ENCODE assay signal across 25 cellular contexts in the genomic region with DNA sequence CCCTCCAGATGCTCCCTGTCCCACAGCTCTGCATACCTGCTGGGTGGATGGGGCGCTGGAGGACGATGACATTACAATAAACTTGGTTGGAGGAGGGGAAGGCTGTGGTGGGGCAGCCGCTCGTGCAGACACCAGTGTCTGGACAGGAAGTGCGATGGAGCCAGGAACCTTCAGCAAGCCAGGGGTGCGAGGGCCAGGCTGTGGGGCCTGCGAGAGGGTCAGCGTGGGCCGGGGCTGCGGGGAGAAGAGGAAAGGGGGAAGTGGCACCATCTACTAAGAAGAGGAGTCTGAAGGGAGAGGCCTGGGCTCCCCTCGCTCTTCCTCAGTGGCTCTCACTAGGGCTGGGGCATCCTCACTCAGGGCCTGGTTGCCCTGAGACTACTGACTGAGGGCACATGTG. TPM values are rescaled to one million over a fixed set of nuclear protein-coding genes. Genes with fewer than 3 reads are reported as not detected.
DNase-seq lines count a peak whose midpoint lies in the region; ATAC-seq, FAIRE-seq and TF ChIP-seq lines count a peak whose summit lies in the region.
"Had no signal": no experiment of that assay in that cellular context is flagged by ENCODE, and none has a peak within 500 bp of the region (broad histone marks: within the 10 kb centered on the region; RNA-seq: fewer than 3 reads in every experiment).

No MANE protein-coding gene starts in this region.

- peaks cover 89% of the 10 kb centered on the region for H3K36me3 ChIP-seq in DND-41 (ENCODE audit: insufficient read depth, low read length)
- H3K36me3 ChIP-seq in K562 (ENCODE audit: control insufficient read depth, insufficient read depth, low read length) = peaks cover 83% of the 10 kb centered on the region; the same call in 2 of the 3 replicates

- CTCF ChIA-PET in K562 (lab: Yijun Ruan, JAX; ENCODE audit: low intra/inter-chr PET ratio) = no interaction called here

- peak overlapping the region; percentile 3; the same call in 1 of the 2 replicates for H3K27ac ChIP-seq in 22Rv1
- H3K27ac ChIP-seq in DND-41 (ENCODE audit: low read length) = no peak overlapping the region
- no peak overlapping the region for H3K27ac ChIP-seq in K562 (ENCODE audit: extremely low read depth, low read depth, low read length)
- H3K27ac ChIP-seq: A549, KMS-11, Peyer's patch, SK-N-MC had no signal

- no peak for TF ChIP-seq RAD21 in K562 (CRISPR knock-in tag; conservative IDR thresholded peaks at IDR 0.05 in 1 of 2, IDR thresholded peaks at IDR 0.05 in 1 of 2)

- DNase-seq in DND-41 (no peak), K562 (ENCODE audit: extremely low read depth in 1 of 4, low spot score in 3 of 4) (no peak), mesothelial cell of epicardium (ENCODE audit: low spot score in 2 of 2, unreplicated experiment in 2 of 2) (no peak), NCI-H1930 (lab: John Stamatoyannopoulos, UW) (no peak), H54 (ENCODE audit: insufficient read length, low spot score) (no peak)
- no peak for DNase-seq in effector CD4-positive, alpha-beta T cell
- DNase-seq: CD8-positive, alpha-beta T cell; DMS 273 treated with DMSO at 0.1 percent for 48 hours; DMS79; HFFc6; IMR-90; MM.1S; NCI-H1694 treated with DMSO at 0.1 percent for 48 hours; NCI-H2081 treated with DMSO at 0.1 percent for 48 hours; NCI-H2171; NCI-H226; NCI-H510A; NCI-H69; Peyer's patch; SIG-M5 had no signal

- no peaks in the 10 kb centered on the region; the same call in 1 of the 2 replicates for H4K20me1 ChIP-seq in DND-41 (ENCODE audit: insufficient read depth, low read length)
- no peaks in the 10 kb centered on the region for H4K20me1 ChIP-seq in K562 (replicated peaks; ENCODE audit: control insufficient read depth, insufficient read depth, low read length)

- no peaks in the 10 kb centered on the region for H3K9me3 ChIP-seq in DND-41 (ENCODE audit: insufficient read depth, low read length, severe bottlenecking)
- H3K9me3 ChIP-seq in K562 (replicated peaks; ENCODE audit: control insufficient read depth, insufficient read depth, low read depth, low read length) = no peaks in the 10 kb centered on the region
- H3K9me3 ChIP-seq: A549, Peyer's patch had no signal

- peak overlapping the region; percentile 30 for H3K27ac Mint-ChIP-seq in mesothelial cell of epicardium
- H3K27ac Mint-ChIP-seq: CD8-positive, alpha-beta T cell; HFFc6 had no signal

- H3K4me3 Mint-ChIP-seq in mesothelial cell of epicardium = no peak overlapping the region
- H3K4me3 Mint-ChIP-seq: CD8-positive, alpha-beta T cell; HFFc6 had no signal

- H3K4me3 ChIP-seq in DND-41 (ENCODE audit: low read depth in 1 of 2, low read length in 2 of 2) = no peak overlapping the region
- H3K4me3 ChIP-seq in K562 = no peak overlapping the region
- H3K4me3 ChIP-seq: A549, Peyer's patch, SK-N-MC had no signal

- WGBS in K562 (ENCODE audit: insufficient coverage, low coverage, missing lambda C conversion rate) = 84% methylated on average over 11 of the region's 11 CpGs

- in situ Hi-C loops in K562 (cut with MboI) = no loop called here

- H3K4me1 Mint-ChIP-seq in mesothelial cell of epicardium = peaks cover 2% of the 10 kb centered on the region

- H3K4me1 ChIP-seq in DND-41 (ENCODE audit: insufficient read depth, low read length) (peaks cover 6% of the 10 kb centered on the region), K562 (replicated peaks in 1 of 2; ENCODE audit: control insufficient read depth in 2 of 2, insufficient read depth in 2 of 2, low read length in 2 of 2) (peaks cover 2 to 40% of the 10 kb centered on the region in 2 experiments; a peak in 4 of 5 replicates)
- H3K4me1 ChIP-seq: Peyer's patch had no signal

- H2AFZ ChIP-seq in DND-41 (ENCODE audit: low read depth, low read length) (no peak overlapping the region), K562 (ENCODE audit: low read depth, low read length) (no peak overlapping the region)

- FAIRE-seq in K562 (lab: Jason Lieb, UNC) (no peak), H54 (lab: Jason Lieb, UNC) (no peak)
- FAIRE-seq: A549, GM12892 had no signal

- peaks cover 21% of the 10 kb centered on the region for H3K36me3 Mint-ChIP-seq in mesothelial cell of epicardium

- H3K27me3 Mint-ChIP-seq in mesothelial cell of epicardium (ENCODE audit: low read depth) = no peaks in the 10 kb centered on the region

- peaks cover 3% of the 10 kb centered on the region for H3K9me1 ChIP-seq in K562 (ENCODE audit: control insufficient read depth, insufficient read depth, low read length)

- no peaks in the 10 kb centered on the region for H3K9me3 Mint-ChIP-seq in mesothelial cell of epicardium
- H3K9me3 Mint-ChIP-seq: CD8-positive, alpha-beta T cell; HFFc6 had no signal

- H3K9ac ChIP-seq in DND-41 (ENCODE audit: low read depth, low read length) = no peak overlapping the region
- peak overlapping the region in 1 of 2 experiments; percentile 65; a peak in 1 of 4 replicates for H3K9ac ChIP-seq in K562 (ENCODE audit: insufficient read depth in 1 of 2, low read depth in 2 of 2, low read length in 2 of 2)
- H3K9ac ChIP-seq: KMS-11 had no signal

- H3K4me2 ChIP-seq in DND-41 (ENCODE audit: insufficient read depth, low read length) (no peak overlapping the region), K562 (ENCODE audit: insufficient read depth, low read length) (no peak overlapping the region)
- H3K4me2 ChIP-seq: A549, KMS-11 had no signal

- ATAC-seq in DND-41 (ENCODE audit: insufficient read depth, low read depth) (0 out of 3 replicates have a peak, but pooled peaks have one; percentile 7), K562 (no peak)
- ATAC-seq: CD8-positive, alpha-beta T cell had no signal

- intact Hi-C loops in K562 (cut with micrococcal nuclease) = no loop called here

- TF ChIP-seq POLR2A in K562 (conservative IDR thresholded peaks at IDR 0.05) = no peak
- no peak for TF ChIP-seq POLR2A in H54 (IDR thresholded peaks at IDR 0.05; ENCODE audit: low read depth, low read length)

- H3K27me3 ChIP-seq in DND-41 (ENCODE audit: insufficient read depth, low read length, poor library complexity) (no peaks in the 10 kb centered on the region), K562 (ENCODE audit: control insufficient read depth in 2 of 2, insufficient read depth in 2 of 2, low read length in 2 of 2) (no peaks in the 10 kb centered on the region)
- H3K27me3 ChIP-seq: Peyer's patch had no signal

- TF ChIP-seq CTCF in 22Rv1 (IDR thresholded peaks at IDR 0.05) (no peak), DND-41 (IDR thresholded peaks at IDR 0.05; ENCODE audit: borderline replicate concordance, extremely low read depth, low read length, poor library complexity, severe bottlenecking) (no peak), K562 (IDR thresholded peaks at IDR 0.05 in 2 of 3, conservative IDR thresholded peaks at IDR 0.05 in 1 of 3; ENCODE audit: insufficient read depth in 2 of 3, low read depth in 1 of 3, low read length in 3 of 3) (no peak), mesothelial cell of epicardium (IDR thresholded peaks at IDR 0.05; ENCODE audit: unreplicated experiment) (no peak)

- TF ChIP-seq EP300 in K562 (IDR thresholded peaks at IDR 0.05; ENCODE audit: low read length) = no peak

- POLR2A ChIA-PET in K562 (lab: Yijun Ruan, JAX) = no interaction called here

- no TSS peak for BruUV-seq in K562 (replicated peaks; lab: Mats Ljungman, UMichigan)

- H3K79me2 ChIP-seq in DND-41 (ENCODE audit: insufficient read depth, low read length) (peaks cover 5% of the 10 kb centered on the region; the same call in 1 of the 2 replicates), K562 (ENCODE audit: control insufficient read depth, insufficient read depth, low read length) (no peaks in the 10 kb centered on the region)

RNA-seq across cellular contexts. Expression of a gene that starts 6.4 kb away (rescaled TPM):
- total RNA-seq in K562 (2011; cell fraction: chromatin; rRNA removed; ENCODE audit: low replicate concordance) = 35.5 and 59.8 TPM in 2 replicates
- total RNA-seq in K562 (2011; cell fraction: nucleolus; rRNA removed) = 50.4 and 51.6 TPM in 2 replicates
- 26.7 and 40.9 TPM in 2 replicates for total RNA-seq in K562 (2011; cell fraction: nucleoplasm; rRNA removed)
- total RNA-seq in K562 (2014; rRNA removed) (17.4 and 30.9 TPM in 2 replicates), K562 (2014; rRNA removed; fragmentation: Illumina TruSeq; extraction: Trizol) (11.0 and 12.2 TPM in 2 replicates), K562 (2015; rRNA removed; fragmentation: Illumina TruSeq; extraction: Trizol) (11.9 and 13.5 TPM in 2 replicates), K562 (2021) (21.8 and 25.2 TPM in 2 replicates), mesothelial cell of epicardium (23.5 to 26.8 TPM (median 25.6 TPM) in 3 replicates)
- polyA plus RNA-seq in K562 (2011; rRNA removed) (12.7 and 14.1 TPM in 2 replicates), K562 (2014; fragmentation: Illumina TruSeq; extraction: Trizol) (16.4 and 18.0 TPM in 2 replicates), K562 (2014; fragmentation: Nextera tagmentation; extraction: Ambion mirVana) (1 to 10 TPM; 1.3 to 3.6 TPM), K562 (2014; rRNA removed) (15.6 and 19.6 TPM in 2 replicates)
- 14.1 and 21.2 TPM in 2 replicates for polyA plus RNA-seq in K562 (2011; cell fraction: cytosol; rRNA removed)
- polyA plus RNA-seq in K562 (2011; cell fraction: nucleus; rRNA removed) = 41.5 and 49.3 TPM in 2 replicates
- polyA plus RNA-seq in K562 (2012) = 15.8 and 27.8 TPM in 2 replicates
- polyA minus RNA-seq in K562 (2011; rRNA and poly(A)+ RNA removed) = 10.9 and 15.8 TPM in 2 replicates
- 9.1 and 11.9 TPM in 2 replicates for polyA minus RNA-seq in K562 (2011; cell fraction: cytosol; rRNA and poly(A)+ RNA removed)
- polyA minus RNA-seq in K562 (2011; cell fraction: nucleus; rRNA and poly(A)+ RNA removed) = 12.1 and 17.2 TPM in 2 replicates

RNA-seq across cellular contexts. Expression of a gene that starts 6.7 kb away (rescaled TPM):
- total RNA-seq in K562 (2011; cell fraction: chromatin; rRNA removed; ENCODE audit: low replicate concordance) = 414 and 758 TPM in 2 replicates
- 463 and 497 TPM in 2 replicates for total RNA-seq in K562 (2011; cell fraction: nucleolus; rRNA removed)
- total RNA-seq in K562 (2011; cell fraction: nucleoplasm; rRNA removed) = 263 and 349 TPM in 2 replicates
- total RNA-seq in K562 (2014; rRNA removed) = 560 and 610 TPM in 2 replicates
- 303 and 336 TPM in 2 replicates for total RNA-seq in K562 (2014; rRNA removed; fragmentation: Illumina TruSeq; extraction: Trizol)
- total RNA-seq in K562 (2015; rRNA removed; fragmentation: Illumina TruSeq; extraction: Trizol) = 408 and 410 TPM in 2 replicates
- 588 and 616 TPM in 2 replicates for total RNA-seq in K562 (2021)
- polyA plus RNA-seq in K562 (2011; rRNA removed) = 304 and 329 TPM in 2 replicates
- polyA plus RNA-seq in K562 (2011; cell fraction: cytosol; rRNA removed) = 333 and 730 TPM in 2 replicates
- polyA plus RNA-seq in K562 (2011; cell fraction: nucleus; rRNA removed) = 657 and 888 TPM in 2 replicates
- 488 and 498 TPM in 2 replicates for polyA plus RNA-seq in K562 (2012)
- 437 and 491 TPM in 2 replicates for polyA plus RNA-seq in K562 (2014; fragmentation: Illumina TruSeq; extraction: Trizol)
- polyA plus RNA-seq in K562 (2014; fragmentation: Nextera tagmentation; extraction: Ambion mirVana) = 100 to 1,000 TPM; 407 to 856 TPM
- 488 and 513 TPM in 2 replicates for polyA plus RNA-seq in K562 (2014; rRNA removed)
- polyA minus RNA-seq in K562 (2011; rRNA and poly(A)+ RNA removed) = 295 and 393 TPM in 2 replicates
- 320 and 399 TPM in 2 replicates for polyA minus RNA-seq in K562 (2011; cell fraction: cytosol; rRNA and poly(A)+ RNA removed)
- 299 and 305 TPM in 2 replicates for polyA minus RNA-seq in K562 (2011; cell fraction: nucleus; rRNA and poly(A)+ RNA removed)
- total RNA-seq in mesothelial cell of epicardium = 170 to 172 TPM (median 171 TPM) in 3 replicates

RNA-seq across cellular contexts. Expression of a gene that starts 11.3 kb away (rescaled TPM):
- total RNA-seq in K562 (2011; cell fraction: chromatin; rRNA removed; ENCODE audit: low replicate concordance) = 80.0 and 157 TPM in 2 replicates
- total RNA-seq in K562 (2011; cell fraction: nucleolus; rRNA removed) = 79.9 and 81.2 TPM in 2 replicates
- total RNA-seq in K562 (2011; cell fraction: nucleoplasm; rRNA removed) = 59.5 and 72.2 TPM in 2 replicates
- total RNA-seq in K562 (2014; rRNA removed) (21.3 and 36.4 TPM in 2 replicates), K562 (2014; rRNA removed; fragmentation: Illumina TruSeq; extraction: Trizol) (16.1 and 22.2 TPM in 2 replicates), K562 (2015; rRNA removed; fragmentation: Illumina TruSeq; extraction: Trizol) (17.9 and 21.5 TPM in 2 replicates), K562 (2021) (74.2 and 78.7 TPM in 2 replicates), mesothelial cell of epicardium (63.7 to 68.8 TPM (median 66.2 TPM) in 3 replicates)
- polyA plus RNA-seq in K562 (2011; rRNA removed) (12.3 and 21.4 TPM in 2 replicates), K562 (2014; fragmentation: Illumina TruSeq; extraction: Trizol) (59.4 and 68.1 TPM in 2 replicates), K562 (2014; fragmentation: Nextera tagmentation; extraction: Ambion mirVana) (under 1 TPM; 0.78 to 0.83 TPM), K562 (2014; rRNA removed) (33.1 and 43.1 TPM in 2 replicates)
- polyA plus RNA-seq in K562 (2011; cell fraction: cytosol; rRNA removed) = 9.2 and 16.8 TPM in 2 replicates
- 43.8 and 63.6 TPM in 2 replicates for polyA plus RNA-seq in K562 (2011; cell fraction: nucleus; rRNA removed)
- polyA plus RNA-seq in K562 (2012) = 63.2 and 72.6 TPM in 2 replicates
- 12.3 and 15.9 TPM in 2 replicates for polyA minus RNA-seq in K562 (2011; rRNA and poly(A)+ RNA removed)
- 23.7 and 37.7 TPM in 2 replicates for polyA minus RNA-seq in K562 (2011; cell fraction: cytosol; rRNA and poly(A)+ RNA removed)
- 15.6 and 19.7 TPM in 2 replicates for polyA minus RNA-seq in K562 (2011; cell fraction: nucleus; rRNA and poly(A)+ RNA removed)

RNA-seq across cellular contexts. Expression of a gene that starts 11.5 kb away (rescaled TPM):
- total RNA-seq in K562 (2011; cell fraction: chromatin; rRNA removed; ENCODE audit: low replicate concordance) = 6.2 and 14.1 TPM in 2 replicates
- total RNA-seq in K562 (2011; cell fraction: nucleolus; rRNA removed) = 10.7 and 14.8 TPM in 2 replicates
- 13.4 and 13.9 TPM in 2 replicates for total RNA-seq in K562 (2011; cell fraction: nucleoplasm; rRNA removed)
- 5.9 and 7.6 TPM in 2 replicates for total RNA-seq in K562 (2014; rRNA removed)
- total RNA-seq in K562 (2014; rRNA removed; fragmentation: Illumina TruSeq; extraction: Trizol) = 7.7 and 9.2 TPM in 2 replicates
- total RNA-seq in K562 (2015; rRNA removed; fragmentation: Illumina TruSeq; extraction: Trizol) = 10.2 and 11.2 TPM in 2 replicates
- total RNA-seq in K562 (2021) = 5.1 and 5.5 TPM in 2 replicates
- polyA plus RNA-seq in K562 (2011; rRNA removed) = 4.9 and 7.0 TPM in 2 replicates
- 3.9 and 5.4 TPM in 2 replicates for polyA plus RNA-seq in K562 (2011; cell fraction: cytosol; rRNA removed)
- 6.1 and 11.1 TPM in 2 replicates for polyA plus RNA-seq in K562 (2011; cell fraction: nucleus; rRNA removed)
- 6.5 and 8.9 TPM in 2 replicates for polyA plus RNA-seq in K562 (2012)
- 6.4 and 8.6 TPM in 2 replicates for polyA plus RNA-seq in K562 (2014; fragmentation: Illumina TruSeq; extraction: Trizol)
- 1 to 10 TPM; 1.9 to 6.3 TPM for polyA plus RNA-seq in K562 (2014; fragmentation: Nextera tagmentation; extraction: Ambion mirVana)
- polyA plus RNA-seq in K562 (2014; rRNA removed) = 6.3 and 7.0 TPM in 2 replicates
- polyA minus RNA-seq in K562 (2011; rRNA and poly(A)+ RNA removed) = 2.8 and 5.5 TPM in 2 replicates
- 2.7 TPM in 1 of 2 replicates, not detected in the other for polyA minus RNA-seq in K562 (2011; cell fraction: cytosol; rRNA and poly(A)+ RNA removed)
- polyA minus RNA-seq in K562 (2011; cell fraction: nucleus; rRNA and poly(A)+ RNA removed) = 3.3 and 3.5 TPM in 2 replicates
- 26.1 to 27.9 TPM (median 27.4 TPM) in 3 replicates for total RNA-seq in mesothelial cell of epicardium

RNA-seq across cellular contexts. Expression of a gene that starts 18.9 kb away (rescaled TPM):
- total RNA-seq in K562 (2011; cell fraction: chromatin; rRNA removed; ENCODE audit: low replicate concordance) = 0.56 and 1.9 TPM in 2 replicates
- 2.0 and 2.1 TPM in 2 replicates for total RNA-seq in K562 (2011; cell fraction: nucleolus; rRNA removed)
- total RNA-seq in K562 (2011; cell fraction: nucleoplasm; rRNA removed) = 1.6 and 2.3 TPM in 2 replicates
- 2.9 and 4.4 TPM in 2 replicates for total RNA-seq in K562 (2014; rRNA removed)
- 0.36 and 0.48 TPM in 2 replicates for total RNA-seq in K562 (2014; rRNA removed; fragmentation: Illumina TruSeq; extraction: Trizol)
- total RNA-seq in K562 (2015; rRNA removed; fragmentation: Illumina TruSeq; extraction: Trizol) = 0.98 TPM in 2 replicates
- 2.1 and 3.1 TPM in 2 replicates for total RNA-seq in K562 (2021)
- polyA plus RNA-seq in K562 (2011; rRNA removed) = 0.52 and 0.54 TPM in 2 replicates
- 0.50 and 2.0 TPM in 2 replicates for polyA plus RNA-seq in K562 (2011; cell fraction: cytosol; rRNA removed)
- polyA plus RNA-seq in K562 (2011; cell fraction: nucleus; rRNA removed) = 0.69 and 1.1 TPM in 2 replicates
- polyA plus RNA-seq in K562 (2012) = 1.3 and 1.5 TPM in 2 replicates
- 0.21 and 0.69 TPM in 2 replicates for polyA plus RNA-seq in K562 (2014; fragmentation: Illumina TruSeq; extraction: Trizol)
- polyA plus RNA-seq in K562 (2014; fragmentation: Nextera tagmentation; extraction: Ambion mirVana) = under 1 TPM; 0.03 TPM
- polyA plus RNA-seq in K562 (2014; rRNA removed) = 1.6 and 2.3 TPM in 2 replicates
- polyA minus RNA-seq in K562 (2011; rRNA and poly(A)+ RNA removed) = 0.15 TPM in 1 of 2 replicates, not detected in the other
- 0.95 TPM in 1 of 2 replicates, not detected in the other for polyA minus RNA-seq in K562 (2011; cell fraction: cytosol; rRNA and poly(A)+ RNA removed)
- polyA minus RNA-seq in K562 (2011; cell fraction: nucleus; rRNA and poly(A)+ RNA removed) = 0.54 and 1.1 TPM in 2 replicates
- 2.9 to 3.5 TPM (median 2.9 TPM) in 3 replicates for total RNA-seq in mesothelial cell of epicardium
